In the genomic region with DNA sequence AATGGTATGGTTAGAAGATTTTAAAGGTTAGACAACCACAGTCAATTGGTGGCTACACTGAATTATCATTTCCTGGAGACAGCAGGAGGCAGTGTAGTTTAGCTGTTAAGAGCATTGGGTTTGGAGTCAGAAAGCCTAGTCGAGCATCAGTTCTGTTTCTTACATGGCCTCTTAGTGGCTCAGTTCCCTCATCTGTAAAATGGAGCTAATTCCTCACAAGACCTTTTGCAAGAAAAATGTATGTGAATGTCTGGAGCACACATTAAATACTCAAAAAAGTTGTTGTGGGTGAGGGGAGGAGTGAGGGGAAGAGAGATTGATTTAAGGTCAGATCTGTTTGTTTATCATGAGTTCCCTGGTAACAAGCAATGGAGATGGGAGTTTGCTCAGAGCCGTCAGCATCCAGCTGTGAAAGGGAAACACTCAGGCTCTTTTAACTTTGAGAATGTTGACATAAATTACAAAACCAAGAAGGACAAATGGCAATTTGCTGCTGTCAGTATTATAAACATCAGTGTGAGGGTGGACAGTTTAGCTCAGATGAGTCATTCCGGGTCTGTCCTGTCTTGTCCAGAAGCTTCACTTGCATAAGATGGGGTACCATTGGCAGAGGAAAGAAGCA, we compare ENCODE assay signal across 8 cellular contexts.
DNase-seq lines count a peak whose midpoint lies in the region; ATAC-seq and TF ChIP-seq lines count a peak whose summit lies in the region.

No MANE protein-coding gene starts in this region.

- no peak overlapping the region for H3K4me3 ChIP-seq in NB4 (ENCODE audit: low read depth, low read length)

- CTCF ChIA-PET in activated CD4-positive, alpha-beta T cell treated with anti-CD3 and anti-CD28 coated beads for 36 hours (lab: Charles Lee): no interaction called here

- peak; percentile 5 for TF ChIP-seq CTCF in NB4 (IDR thresholded peaks at IDR 0.05; ENCODE audit: low read depth, low read length)
- no peak for TF ChIP-seq CTCF in nephron (IDR thresholded peaks at IDR 0.05; ENCODE audit: unreplicated experiment in 3 of 3)
- TF ChIP-seq CTCF in natural killer cell (IDR thresholded peaks at IDR 0.05): no peak

- H3K36me3 Mint-ChIP-seq in nephron (ENCODE audit: low read depth): no peaks in the 10 kb centered on the region
- no peaks in the 10 kb centered on the region for H3K36me3 Mint-ChIP-seq in natural killer cell
- no peaks in the 10 kb centered on the region for H3K36me3 Mint-ChIP-seq in activated T-cell treated with anti-CD3 and anti-CD28 coated beads, Interleukin-2, amount 50 U/mL, for 24 hours (ENCODE audit: low read depth)
- H3K36me3 Mint-ChIP-seq in activated CD4-positive, alpha-beta T cell treated with anti-CD3 and anti-CD28 coated beads for 36 hours (ENCODE audit: low read depth): no peaks in the 10 kb centered on the region

- TF ChIP-seq POLR2A in NB4 (IDR thresholded peaks at IDR 0.05; ENCODE audit: extremely low read depth, insufficient read length): no peak

- H3K27me3 Mint-ChIP-seq in nephron (ENCODE audit: low read depth) (peaks cover 4% of the 10 kb centered on the region), natural killer cell (ENCODE audit: low read depth in 2 of 2) (peaks cover 0 to 5% of the 10 kb centered on the region in 2 donors)
- no peaks in the 10 kb centered on the region for H3K27me3 Mint-ChIP-seq in activated T-cell treated with anti-CD3 and anti-CD28 coated beads, Interleukin-2, amount 50 U/mL, for 24 hours
- no peaks in the 10 kb centered on the region for H3K27me3 Mint-ChIP-seq in activated CD4-positive, alpha-beta T cell treated with anti-CD3 and anti-CD28 coated beads for 36 hours

- peaks cover 63% of the 10 kb centered on the region for H3K4me1 Mint-ChIP-seq in nephron
- H3K4me1 Mint-ChIP-seq in natural killer cell: no peaks in the 10 kb centered on the region
- H3K4me1 Mint-ChIP-seq in activated T-cell treated with anti-CD3 and anti-CD28 coated beads, Interleukin-2, amount 50 U/mL, for 24 hours (ENCODE audit: low read depth): no peaks in the 10 kb centered on the region
- H3K4me1 Mint-ChIP-seq in activated CD4-positive, alpha-beta T cell treated with anti-CD3 and anti-CD28 coated beads for 36 hours: no peaks in the 10 kb centered on the region

- POLR2A ChIA-PET in activated CD4-positive, alpha-beta T cell treated with anti-CD3 and anti-CD28 coated beads for 36 hours (lab: Charles Lee): interaction anchor here (0.8 kb wide), 1 partner anchor 708 kb away, joined by 5 read pairs; the partner anchor contains the start of gene SCLT1

- H3K9me3 Mint-ChIP-seq in nephron: no peaks in the 10 kb centered on the region
- no peaks in the 10 kb centered on the region for H3K9me3 Mint-ChIP-seq in natural killer cell
- H3K9me3 Mint-ChIP-seq in activated T-cell treated with anti-CD3 and anti-CD28 coated beads, Interleukin-2, amount 50 U/mL, for 24 hours: no peaks in the 10 kb centered on the region
- H3K9me3 Mint-ChIP-seq in activated CD4-positive, alpha-beta T cell treated with anti-CD3 and anti-CD28 coated beads for 36 hours (ENCODE audit: low read depth): no peaks in the 10 kb centered on the region

- DNase-seq in GM04504 (ENCODE audit: low read depth) (peak; percentile 46), NB4 (ENCODE audit: low read depth) (peak; percentile 21), cerebellar cortex (ENCODE audit: low spot score) (peak; percentile 46), natural killer cell (no peak), SIG-M5 (lab: John Stamatoyannopoulos, UW) (no peak)
- DNase-seq in activated T-cell treated with anti-CD3 and anti-CD28 coated beads, Interleukin-2, amount 50 U/mL, for 24 hours: no peak
- DNase-seq in activated CD4-positive, alpha-beta T cell treated with anti-CD3 and anti-CD28 coated beads for 36 hours: no peak

- H3K27ac Mint-ChIP-seq in nephron (peak overlapping the region; percentile 75 to 81 (median 80)), natural killer cell (no peak overlapping the region)
- H3K27ac Mint-ChIP-seq in activated T-cell treated with anti-CD3 and anti-CD28 coated beads, Interleukin-2, amount 50 U/mL, for 24 hours: no peak overlapping the region
- H3K27ac Mint-ChIP-seq in activated CD4-positive, alpha-beta T cell treated with anti-CD3 and anti-CD28 coated beads for 36 hours: no peak overlapping the region

- ATAC-seq in natural killer cell: no peak
- no peak for ATAC-seq in activated CD4-positive, alpha-beta T cell treated with anti-CD3 and anti-CD28 coated beads for 36 hours

- H3K4me3 Mint-ChIP-seq in nephron: no peak overlapping the region
- no peak overlapping the region for H3K4me3 Mint-ChIP-seq in natural killer cell
- H3K4me3 Mint-ChIP-seq in activated T-cell treated with anti-CD3 and anti-CD28 coated beads, Interleukin-2, amount 50 U/mL, for 24 hours: no peak overlapping the region
- no peak overlapping the region for H3K4me3 Mint-ChIP-seq in activated CD4-positive, alpha-beta T cell treated with anti-CD3 and anti-CD28 coated beads for 36 hours

- intact Hi-C loops in natural killer cell (cut with micrococcal nuclease): no loop called here
- intact Hi-C loops in activated CD4-positive, alpha-beta T cell treated with anti-CD3 and anti-CD28 coated beads for 36 hours (cut with DNase I, micrococcal nuclease): no loop called here

Comparison
In these comparisons a context has a peak if more than half of its experiments do, and no peak if none do; other contexts are left out.
1. DNase-seq: peak in GM04504 (single experiment), NB4 (single experiment) and cerebellar cortex (single experiment); none in natural killer cell (single experiment), activated T-cell treated with anti-CD3 and anti-CD28 coated beads, Interleukin-2, amount 50 U/mL, for 24 hours (single experiment), activated CD4-positive, alpha-beta T cell treated with anti-CD3 and anti-CD28 coated beads for 36 hours (single experiment) and SIG-M5 (single experiment).
2. H3K27ac Mint-ChIP-seq: peak in nephron (3 of 3); none in natural killer cell (0 of 2), activated T-cell treated with anti-CD3 and anti-CD28 coated beads, Interleukin-2, amount 50 U/mL, for 24 hours (single experiment) and activated CD4-positive, alpha-beta T cell treated with anti-CD3 and anti-CD28 coated beads for 36 hours (single experiment).